In the genomic region with DNA sequence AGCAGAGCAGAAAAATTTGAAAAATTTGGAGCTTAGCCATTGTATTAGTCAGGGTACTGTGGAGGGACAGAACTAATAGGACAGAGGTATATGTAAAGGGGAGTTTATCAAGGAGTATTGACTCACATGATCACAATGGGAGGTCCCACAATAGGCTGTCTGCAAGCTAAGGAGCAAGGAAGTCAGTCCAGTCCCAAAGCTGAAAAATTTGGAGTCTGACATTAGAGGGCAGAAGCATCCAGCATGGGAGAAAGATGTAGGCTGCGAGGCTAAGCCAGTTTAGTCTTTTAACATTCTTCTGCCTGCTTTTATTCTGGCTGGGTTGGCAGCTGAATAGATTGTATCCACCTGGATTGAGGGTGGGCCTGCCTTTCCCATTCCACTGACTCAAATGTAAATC, we compare ENCODE assay signal across 23 cellular contexts.
"Had no signal": no experiment of that assay in that cellular context is flagged by ENCODE, and none has a peak within 500 bp of the region (broad histone marks: within the 10 kb centered on the region; RNA-seq: fewer than 3 reads in every experiment).

No MANE protein-coding gene starts in this region.

- H3K27me3 Mint-ChIP-seq: type B pancreatic cell had no signal

- H3K36me3 Mint-ChIP-seq: natural killer cell, type B pancreatic cell had no signal

- H3K27ac Mint-ChIP-seq: activated B cell treated with CpG ODN at 0.5 μM for 24 hours, natural killer cell, type B pancreatic cell had no signal

- DNase-seq: activated B cell treated with CpG ODN at 0.5 μM for 24 hours; activated CD4-positive, alpha-beta T cell treated with anti-CD3 and anti-CD28 coated beads for 4 hours; activated CD4-positive, alpha-beta T cell treated with anti-CD3 and anti-CD28 coated beads, Interleukin-2, amount 50 U/mL, for 48 hours; activated CD8-positive, alpha-beta memory T cell treated with anti-CD3 and anti-CD28 coated beads, Interleukin-2, amount 50 U/mL, for 48 hours; activated naive CD4-positive, alpha-beta T cell treated with Interleukin-2 at 50 U/mL for 16 hours; activated T-cell treated with anti-CD3 and anti-CD28 coated beads, Interleukin-2, amount 50 U/mL, for 48 hours; body of pancreas; dermis blood vessel endothelial cell; effector CD8-positive, alpha-beta T cell; gastrocnemius medialis; head of caudate nucleus; islet precursor cell; left cardiac atrium; midbrain; natural killer cell; ovary; spleen; stimulated activated CD4-positive, alpha-beta T cell treated with anti-CD3 and anti-CD28 coated beads, Interleukin-4, amount 100 ng/mL, for 1 hour; stimulated activated naive CD4-positive, alpha-beta T cell; testis had no signal

- H3K9me3 ChIP-seq: body of pancreas, gastrocnemius medialis, ovary, prostate gland, spleen, testis, vagina had no signal

- H3K4me3 Mint-ChIP-seq: activated B cell treated with CpG ODN at 0.5 μM for 24 hours, natural killer cell, type B pancreatic cell had no signal

- H3K4me3 ChIP-seq: body of pancreas, gastrocnemius medialis, ovary, prostate gland, spleen, testis, vagina had no signal

- H3K4me1 ChIP-seq: body of pancreas, prostate gland, spleen, testis, vagina had no signal

- H3K36me3 ChIP-seq: gastrocnemius medialis, ovary, prostate gland, spleen, vagina had no signal

- ATAC-seq: body of pancreas, gastrocnemius medialis, left cardiac atrium, natural killer cell had no signal

- H3K4me1 Mint-ChIP-seq: activated B cell treated with CpG ODN at 0.5 μM for 24 hours, natural killer cell had no signal

- H3K9me3 Mint-ChIP-seq: activated B cell treated with CpG ODN at 0.5 μM for 24 hours, natural killer cell, type B pancreatic cell had no signal

- H3K27me3 ChIP-seq: body of pancreas, gastrocnemius medialis, ovary, spleen, testis, vagina had no signal

- H3K27ac ChIP-seq: body of pancreas, gastrocnemius medialis, ovary, prostate gland, spleen, testis, vagina had no signal
